Comparison of ENCODE assay signal across 6 cellular contexts in genomic region chr11:316031-316701, GRCh38. TPM values are rescaled to one million over a fixed set of nuclear protein-coding genes. Genes with fewer than 3 reads are reported as not detected.
DNase-seq lines count a peak whose midpoint lies in the region; FAIRE-seq and TF ChIP-seq lines count a peak whose summit lies in the region.

No MANE protein-coding gene starts in this region.

- H3K4me3 ChIP-seq in fibroblast of villous mesenchyme (ENCODE audit: low read depth, low read length): peak overlapping the region; percentile 79

- no peaks in the 10 kb centered on the region for H3K27me3 Mint-ChIP-seq in T-helper 1 cell treated with Interleukin-12 subunit alpha and Interleukin-12 subunit beta and Interleukin-4 antibody, amounts not matched to agents 30 μg/mL and 1 μg/mL, for 36 hours (ENCODE audit: low read depth)

- no peaks in the 10 kb centered on the region for H3K9me3 Mint-ChIP-seq in T-helper 1 cell treated with Interleukin-12 subunit alpha and Interleukin-12 subunit beta and Interleukin-4 antibody, amounts not matched to agents 30 μg/mL and 1 μg/mL, for 36 hours

- TF ChIP-seq CTCF in fibroblast of villous mesenchyme (IDR thresholded peaks at IDR 0.05; ENCODE audit: insufficient read depth, low read depth, low read length): no peak

- FAIRE-seq in H54 (lab: Jason Lieb, UNC): no peak

- DNase-seq in fibroblast of villous mesenchyme (ENCODE audit: low read depth) (peak; percentile 33), AML-193 (lab: John Stamatoyannopoulos, UW) (no peak), H54 (ENCODE audit: insufficient read length, low spot score) (no peak), glomerular visceral epithelial cell (ENCODE audit: extremely low spot score) (no peak)
- peak; percentile 58 for DNase-seq in stimulated activated CD8-positive, alpha-beta memory T cell treated with anti-CD3 and anti-CD28 coated beads, Interleukin-4, amount 100 ng/mL, for 48 hours

- TF ChIP-seq POLR2A in H54 (IDR thresholded peaks at IDR 0.05; ENCODE audit: low read depth, low read length): no peak

- H3K27ac Mint-ChIP-seq in T-helper 1 cell treated with Interleukin-12 subunit alpha and Interleukin-12 subunit beta and Interleukin-4 antibody, amounts not matched to agents 30 μg/mL and 1 μg/mL, for 36 hours: peak overlapping the region; percentile 90

- H3K4me3 Mint-ChIP-seq in T-helper 1 cell treated with Interleukin-12 subunit alpha and Interleukin-12 subunit beta and Interleukin-4 antibody, amounts not matched to agents 30 μg/mL and 1 μg/mL, for 36 hours: peak overlapping the region; percentile 91

- peaks cover 38% of the 10 kb centered on the region for H3K36me3 Mint-ChIP-seq in T-helper 1 cell treated with Interleukin-12 subunit alpha and Interleukin-12 subunit beta and Interleukin-4 antibody, amounts not matched to agents 30 μg/mL and 1 μg/mL, for 36 hours (ENCODE audit: low read depth)

- peaks cover 41% of the 10 kb centered on the region for H3K4me1 Mint-ChIP-seq in T-helper 1 cell treated with Interleukin-12 subunit alpha and Interleukin-12 subunit beta and Interleukin-4 antibody, amounts not matched to agents 30 μg/mL and 1 μg/mL, for 36 hours (ENCODE audit: low read depth)

RNA-seq across cellular contexts. Expression of gene IFITM1, which starts 2.3 kb away (rescaled TPM):
- total RNA-seq in fibroblast of villous mesenchyme: 76.4 and 117 TPM in 2 replicates

RNA-seq across cellular contexts. Expression of gene IFITM3, which starts 4.5 kb away (rescaled TPM):
- total RNA-seq in fibroblast of villous mesenchyme: 83.3 and 94.1 TPM in 2 replicates

RNA-seq across cellular contexts. Expression of gene IFITM2, which starts 8.6 kb away (rescaled TPM):
- total RNA-seq in fibroblast of villous mesenchyme: 38.4 and 107 TPM in 2 replicates

RNA-seq across cellular contexts. Expression of gene IFITM5, which starts 16.8 kb away (rescaled TPM):
- total RNA-seq in fibroblast of villous mesenchyme: not detected in 2 replicates

RNA-seq across cellular contexts. Expression of gene PGGHG, which starts 27.2 kb away (rescaled TPM):
- total RNA-seq in fibroblast of villous mesenchyme: 7.8 and 10.6 TPM in 2 replicates

Comparison
In these comparisons a context has a peak if more than half of its experiments do, and no peak if none do; other contexts are left out.
1. DNase-seq: peak in fibroblast of villous mesenchyme (single experiment) and stimulated activated CD8-positive, alpha-beta memory T cell treated with anti-CD3 and anti-CD28 coated beads, Interleukin-4, amount 100 ng/mL, for 48 hours (single experiment); none in AML-193 (0 of 2), H54 (single experiment) and glomerular visceral epithelial cell (single experiment).